1 cellular context compared by ENCODE assay signal in genomic region chr10:95873139-95873538, GRCh38.
A peak's percentile ranks its signal among the peaks of the same experiment; 100 is the strongest.
TF ChIP-seq lines count a peak whose summit lies in the region.

No MANE protein-coding gene starts in this region.

TF ChIP-seq in GM12878, 131 proteins besides CTCF, POLR2A, EP300 and RAD21:
- TF ChIP-seq NR2C2 (IDR thresholded peaks at IDR 0.05; ENCODE audit: borderline replicate concordance, control insufficient read depth, insufficient read length, low read depth), result no peak
- TF ChIP-seq POLR2AphosphoS2 (IDR thresholded peaks at IDR 0.05; ENCODE audit: low read depth, low read length), result 0 out of 2 replicates have a peak, but pooled peaks have one; percentile 39
